ENCODE assay signal across 8 cellular contexts in the genomic region with DNA sequence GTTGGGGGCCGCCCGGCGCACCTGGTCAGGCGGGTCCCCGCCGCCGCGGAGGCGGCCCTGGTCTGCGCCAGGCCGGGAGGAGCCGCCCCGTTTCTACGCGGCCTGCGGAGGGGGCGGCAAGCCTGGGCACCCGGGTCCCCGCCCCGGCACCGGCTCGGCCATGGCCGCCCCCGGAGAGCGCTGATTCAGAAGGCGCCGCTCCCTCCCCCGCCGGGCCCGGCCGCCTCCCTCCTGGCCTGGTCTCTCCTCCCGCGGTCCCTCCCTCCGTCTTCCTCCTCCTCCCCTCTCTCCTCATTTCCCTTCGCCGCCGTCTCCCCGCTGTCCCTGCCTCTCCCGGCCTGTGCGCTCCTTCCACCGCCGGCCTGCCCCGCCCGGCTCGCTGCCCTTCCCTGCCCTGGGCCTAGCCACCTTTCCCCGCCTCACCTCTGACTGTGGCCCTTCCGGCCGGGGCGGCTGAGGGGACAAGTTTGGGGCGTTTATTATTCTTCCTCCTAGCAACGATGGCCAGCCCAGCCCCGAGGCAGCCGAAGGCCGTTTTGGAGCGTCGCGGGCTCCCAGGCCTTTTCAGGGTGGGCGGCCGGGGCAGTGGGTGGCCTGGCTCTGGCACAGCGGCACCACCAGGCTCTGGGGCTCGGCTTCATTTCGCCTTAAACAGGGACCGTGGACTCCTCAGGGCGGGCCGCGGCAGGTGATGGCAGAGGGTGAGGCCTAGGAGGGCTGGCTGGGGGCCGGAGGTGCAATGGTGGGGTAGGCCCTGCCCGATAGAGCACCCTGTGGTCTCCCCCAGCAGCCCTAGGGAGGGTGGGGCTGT. TPM values are rescaled to one million over a fixed set of nuclear protein-coding genes. Genes with fewer than 3 reads are reported as not detected.
DNase-seq lines count a peak whose midpoint lies in the region; ATAC-seq and TF ChIP-seq lines count a peak whose summit lies in the region.

No MANE protein-coding gene starts in this region.

- peaks cover 7% of the 10 kb centered on the region for H3K27me3 Mint-ChIP-seq in activated CD4-positive, alpha-beta T cell treated with anti-CD3 and anti-CD28 coated beads for 36 hours

- peaks cover 0 to 36% (median 16%) of the 10 kb centered on the region in 4 donors for H3K4me1 ChIP-seq in Peyer's patch

- POLR2A ChIA-PET in activated CD4-positive, alpha-beta T cell treated with anti-CD3 and anti-CD28 coated beads for 36 hours (lab: Charles Lee) = no interaction called here

- no peaks in the 10 kb centered on the region for H3K36me3 Mint-ChIP-seq in activated CD4-positive, alpha-beta T cell treated with anti-CD3 and anti-CD28 coated beads for 36 hours (ENCODE audit: low read depth)

- H3K4me3 ChIP-seq in Peyer's patch = peak overlapping the region; percentile 48 to 95 (median 80)
- peak overlapping the region; percentile 68 for H3K4me3 ChIP-seq in astrocyte of the cerebellum (ENCODE audit: low read depth, low read length)
- H3K4me3 ChIP-seq in iPS-11a (ENCODE audit: low read depth, low read length) = peak overlapping the region; percentile 55
- H3K4me3 ChIP-seq in retinal pigment epithelial cell (ENCODE audit: low read length) = peak overlapping the region; percentile 65

- DNase-seq in activated CD4-positive, alpha-beta T cell treated with anti-CD3 and anti-CD28 coated beads for 36 hours = peak; percentile 62
- DNase-seq in activated CD4-positive, alpha-beta T cell treated with anti-CD3 and anti-CD28 coated beads for 1 hour = no peak
- peak; percentile 19 to 87 (median 79) for DNase-seq in Peyer's patch
- DNase-seq in astrocyte of the cerebellum (ENCODE audit: low read depth) = peak; percentile 13
- no peak for DNase-seq in retinal pigment epithelial cell (ENCODE audit: low read depth)

- no peaks in the 10 kb centered on the region for H3K27me3 ChIP-seq in Peyer's patch

- peak; percentile 57 for ATAC-seq in activated CD4-positive, alpha-beta T cell treated with anti-CD3 and anti-CD28 coated beads for 36 hours
- no peak for ATAC-seq in HG03565 (IDR thresholded peaks at IDR 0.05; ENCODE audit: unreplicated experiment)
- ATAC-seq in GM21717 (IDR thresholded peaks at IDR 0.05; ENCODE audit: unreplicated experiment) = no peak

- CTCF ChIA-PET in activated CD4-positive, alpha-beta T cell treated with anti-CD3 and anti-CD28 coated beads for 36 hours (lab: Charles Lee) = interaction anchor here (1.1 kb wide), 1 partner anchor 39 kb away, joined by 5 read pairs; no protein-coding TSS in a partner anchor

- peak overlapping the region; percentile 60 for H3K4me3 Mint-ChIP-seq in activated CD4-positive, alpha-beta T cell treated with anti-CD3 and anti-CD28 coated beads for 36 hours

- intact Hi-C loops in activated CD4-positive, alpha-beta T cell treated with anti-CD3 and anti-CD28 coated beads for 36 hours (cut with DNase I, micrococcal nuclease) = loop anchor here in 1 of 2 experiments (1.0 kb wide), 4 partner anchors 10 to 315 kb away; a partner anchor contains a TSS

- TF ChIP-seq CTCF in Peyer's patch (IDR thresholded peaks at IDR 0.05) = no peak
- TF ChIP-seq CTCF in astrocyte of the cerebellum (IDR thresholded peaks at IDR 0.05; ENCODE audit: low read depth, low read length, missing control alignments) = no peak
- TF ChIP-seq CTCF in retinal pigment epithelial cell (conservative IDR thresholded peaks at IDR 0.05; ENCODE audit: low read depth, low read length) = no peak

- peaks cover 2% of the 10 kb centered on the region for H3K4me1 Mint-ChIP-seq in activated CD4-positive, alpha-beta T cell treated with anti-CD3 and anti-CD28 coated beads for 36 hours

- no peaks in the 10 kb centered on the region for H3K9me3 Mint-ChIP-seq in activated CD4-positive, alpha-beta T cell treated with anti-CD3 and anti-CD28 coated beads for 36 hours (ENCODE audit: low read depth)

- H3K36me3 ChIP-seq in Peyer's patch = peaks cover 0 to 6% (median 0%) of the 10 kb centered on the region in 3 donors

- H3K27ac ChIP-seq in Peyer's patch = peak overlapping the region; percentile 38 to 98 (median 92)

- H3K27ac Mint-ChIP-seq in activated CD4-positive, alpha-beta T cell treated with anti-CD3 and anti-CD28 coated beads for 36 hours = no peak overlapping the region

- in situ Hi-C loops in astrocyte of the cerebellum (cut with HindIII; ENCODE audit: low sequenced_read_pairs) = no loop called here

- H3K9me3 ChIP-seq in Peyer's patch = no peaks in the 10 kb centered on the region

- peak; percentile 45 to 57 for TF ChIP-seq POLR2A in Peyer's patch (IDR thresholded peaks at IDR 0.05)

RNA-seq across cellular contexts. Expression of a gene that starts 0.8 kb away (rescaled TPM):
- total RNA-seq in activated CD4-positive, alpha-beta T cell treated with anti-CD3 and anti-CD28 coated beads for 36 hours = 1 to 10 TPM; 3.9 to 4.0 TPM
- 100 to 1,000 TPM in 1 of 4 donors, 10 to 100 TPM in 3; 42.1 to 112 (median 83.8) TPM for total RNA-seq in Peyer's patch

RNA-seq across cellular contexts. Expression of a gene that starts 58.8 kb away (rescaled TPM):
- not detected for total RNA-seq in activated CD4-positive, alpha-beta T cell treated with anti-CD3 and anti-CD28 coated beads for 36 hours
- 1 to 10 TPM in 2 of 4 donors, not detected in 2; 1.7 to 4.1 TPM for total RNA-seq in Peyer's patch

Comparison
In these comparisons a context has a peak if more than half of its experiments do, and no peak if none do; other contexts are left out.
1. DNase-seq: peak in activated CD4-positive, alpha-beta T cell treated with anti-CD3 and anti-CD28 coated beads for 36 hours (single experiment), Peyer's patch (3 of 3) and astrocyte of the cerebellum (single experiment); none in activated CD4-positive, alpha-beta T cell treated with anti-CD3 and anti-CD28 coated beads for 1 hour (single experiment) and retinal pigment epithelial cell (single experiment).
2. RNA of a gene that starts 0.8 kb away (total RNA-seq): 42.1 to 112 TPM in Peyer's patch; 3.9 to 4.0 TPM in activated CD4-positive, alpha-beta T cell treated with anti-CD3 and anti-CD28 coated beads for 36 hours; every median in the first group is over 4 times any median in the second.
3. Peak in every context shown above with its lines, with median percentiles within 50 percentile points of each other: H3K4me3 ChIP-seq.